In the genomic region with DNA sequence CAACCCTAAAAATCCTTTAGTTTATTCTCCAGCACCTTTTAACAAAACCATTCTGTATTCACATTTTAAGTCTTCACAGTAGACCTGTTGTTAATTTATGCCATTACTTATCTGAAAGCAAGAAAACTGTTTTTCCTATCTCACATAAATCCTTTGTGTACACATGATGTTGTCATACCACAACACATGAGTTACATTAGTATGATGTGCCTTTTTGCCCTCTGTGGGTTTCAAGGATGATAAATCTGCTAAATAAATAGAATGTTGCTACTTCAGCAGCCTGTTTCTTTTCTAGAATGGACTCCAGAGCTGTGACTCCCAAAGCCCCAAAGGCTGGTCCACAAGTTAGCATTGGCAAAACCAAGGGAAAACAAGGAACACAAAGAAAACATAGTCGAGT, we compare ENCODE assay signal across 17 cellular contexts.
A peak's percentile ranks its signal among the peaks of the same experiment; 100 is the strongest.
DNase-seq lines count a peak whose midpoint lies in the region; ATAC-seq and TF ChIP-seq lines count a peak whose summit lies in the region.
"Had no signal": no experiment of that assay in that cellular context is flagged by ENCODE, and none has a peak within 500 bp of the region (broad histone marks: within the 10 kb centered on the region; RNA-seq: fewer than 3 reads in every experiment).

No MANE protein-coding gene starts in this region.

- H3K4me3 ChIP-seq in HFF-Myc (replicated peaks; ENCODE audit: low read depth, low read length) = no peak overlapping the region
- H3K4me3 ChIP-seq in fibroblast of villous mesenchyme (ENCODE audit: low read depth, low read length) = no peak overlapping the region
- H3K4me3 ChIP-seq in right cardiac atrium (ENCODE audit: low read length) = no peak overlapping the region

- no peak for ATAC-seq in right cardiac atrium
- ATAC-seq in GM18907 (IDR thresholded peaks at IDR 0.05; ENCODE audit: unreplicated experiment) = no peak
- ATAC-seq: left ventricle myocardium superior, T-helper 17 cell had no signal

- DNase-seq in AG09319 (ENCODE audit: extremely low read depth, low read depth) (peak; percentile 12), HFF-Myc (ENCODE audit: extremely low read depth, low read depth) (peak; percentile 2), amniotic epithelial cell (ENCODE audit: low read depth) (peak; percentile 48), fibroblast of villous mesenchyme (ENCODE audit: low read depth) (peak; percentile 69), HPDE6-E6E7 (ENCODE audit: extremely low spot score) (no peak), right cardiac atrium (no peak), DMS79 treated with DMSO at 0.1 percent for 48 hours (lab: John Stamatoyannopoulos, UW) (no peak)
- DNase-seq: activated CD4-positive, CD25-positive, alpha-beta regulatory T cell treated with anti-CD3 and anti-CD28 coated beads, Interleukin-2, amount 50 U/mL, for 72 hours; activated gamma-delta T cell treated with Interleukin-2 at 50 U/mL for 16 hours; AML-193; left ventricle myocardium superior; MM.1S; naive B cell; NCI-H2029; NCI-H748 treated with DMSO at 0.1 percent for 48 hours; T-helper 17 cell had no signal

- intact Hi-C loops in right cardiac atrium (cut with DNase I) = loop anchor here in 1 of 4 donors (10.0 kb wide), 1 partner anchor 482 kb away; no protein-coding TSS in a partner anchor

- 47% methylated on average over 1 of the region's 1 CpG for WGBS in right cardiac atrium

- no peaks in the 10 kb centered on the region for H3K9me3 ChIP-seq in right cardiac atrium (ENCODE audit: control insufficient read depth, low read length)

- no peak for TF ChIP-seq CTCF in AG09319 (IDR thresholded peaks at IDR 0.05; ENCODE audit: low read depth, low read length)
- TF ChIP-seq CTCF in HFF-Myc (IDR thresholded peaks at IDR 0.05; ENCODE audit: low read depth, low read length, missing control alignments) = no peak
- no peak for TF ChIP-seq CTCF in fibroblast of villous mesenchyme (IDR thresholded peaks at IDR 0.05; ENCODE audit: insufficient read depth, low read depth, low read length)

- no peak overlapping the region for H3K27ac ChIP-seq in right cardiac atrium (ENCODE audit: low read length)

- H3K27me3 ChIP-seq in right cardiac atrium (ENCODE audit: control insufficient read depth, insufficient read depth) = no peaks in the 10 kb centered on the region

- no peaks in the 10 kb centered on the region for H3K4me1 ChIP-seq in right cardiac atrium (ENCODE audit: control insufficient read depth, insufficient read depth, low read length)

Comparison
In these comparisons a context has a peak if more than half of its experiments do, and no peak if none do; other contexts are left out.
1. DNase-seq: peak in AG09319 (single experiment), HFF-Myc (single experiment), amniotic epithelial cell (single experiment) and fibroblast of villous mesenchyme (single experiment); none in HPDE6-E6E7 (single experiment), right cardiac atrium (0 of 3) and DMS79 treated with DMSO at 0.1 percent for 48 hours (single experiment).